1 cellular context compared by ENCODE assay signal in genomic region chr3:66047321-66048050, GRCh38.
TF ChIP-seq lines count a peak whose summit lies in the region.

No MANE protein-coding gene starts in this region.

TF ChIP-seq in HepG2, 621 proteins besides CTCF, POLR2A, EP300 and RAD21 (continued from another document):
- TF ChIP-seq ARID5B (CRISPR knock-in tag; IDR thresholded peaks at IDR 0.05): peak; percentile 47
- TF ChIP-seq TEAD3 (CRISPR knock-in tag; optimal IDR thresholded peaks at IDR 0.05; ENCODE audit: borderline replicate concordance): peak; percentile 69
- 0 out of 2 replicates have a peak, but pooled peaks have one; percentile 5 for TF ChIP-seq SRF (IDR thresholded peaks at IDR 0.05; ENCODE audit: low read depth, low read length)
- no peak for TF ChIP-seq ZNF792 (CRISPR knock-in tag; IDR thresholded peaks at IDR 0.05)
- 0 out of 2 replicates have a peak, but pooled peaks have one; percentile 13 for TF ChIP-seq CEBPG (CRISPR knock-in tag; IDR thresholded peaks at IDR 0.05)
- TF ChIP-seq FOXK1 (CRISPR knock-in tag; IDR thresholded peaks at IDR 0.05; ENCODE audit: borderline replicate concordance, low read depth): no peak
- no peak for TF ChIP-seq FOXC1 (CRISPR knock-in tag; IDR thresholded peaks at IDR 0.05; ENCODE audit: borderline replicate concordance)
- TF ChIP-seq NR2F1 (CRISPR knock-in tag; IDR thresholded peaks at IDR 0.05): peak; percentile 35 to 68; a peak in 2 of 4 replicates
- peak; percentile 73 for TF ChIP-seq NR2F6 (IDR thresholded peaks at IDR 0.05)
- peak; percentile 78 for TF ChIP-seq NR2F6 (CRISPR knock-in tag; IDR thresholded peaks at IDR 0.05)
- TF ChIP-seq SOX6 (IDR thresholded peaks at IDR 0.05): no peak
- TF ChIP-seq SOX6 (CRISPR knock-in tag; IDR thresholded peaks at IDR 0.05): no peak
- peak; percentile 50; the same call in 1 of the 2 replicates for TF ChIP-seq PATZ1 (CRISPR knock-in tag; IDR thresholded peaks at IDR 0.05)
- no peak for TF ChIP-seq BHLHE40 (IDR thresholded peaks at IDR 0.05; ENCODE audit: low read length)
